ENCODE assay signal across 15 cellular contexts in genomic region chr12:124455336-124455735, GRCh38.
DNase-seq lines count a peak whose midpoint lies in the region; ATAC-seq, FAIRE-seq and TF ChIP-seq lines count a peak whose summit lies in the region.
"Had no signal": no experiment of that assay in that cellular context is flagged by ENCODE, and none has a peak within 500 bp of the region (broad histone marks: within the 10 kb centered on the region; RNA-seq: fewer than 3 reads in every experiment).

No MANE protein-coding gene starts in this region.

- no peak for DNase-seq in CD4-positive, CD25-positive, alpha-beta regulatory T cell
- DNase-seq in RWPE1 (ENCODE audit: low spot score) (no peak), left ventricle myocardium inferior (no peak), smooth muscle cell (lab: John Stamatoyannopoulos, UW; ENCODE audit: unreplicated experiment) (no peak), HepG2 (ENCODE audit: low spot score) (no peak), dedifferentiated amniotic fluid mesenchymal stem cell (ENCODE audit: extremely low spot score) (no peak), AG08395 (ENCODE audit: low spot score) (no peak), neural progenitor cell (ENCODE audit: low spot score) (no peak)
- DNase-seq: activated gamma-delta T cell, erythroblast, NCI-H345, OCI-M1 had no signal

- in situ Hi-C loops in HepG2 (cut with HindIII; ENCODE audit: extremely low pct_ligation_motif_present, low pct_unique_long_range_greater_than_20kb) = no loop called here

- H3K36me3 ChIP-seq in CD4-positive, CD25-positive, alpha-beta regulatory T cell (ENCODE audit: control insufficient read depth, insufficient read depth, low read length) = no peaks in the 10 kb centered on the region
- H3K36me3 ChIP-seq in left ventricle myocardium inferior (peaks cover 29% of the 10 kb centered on the region), smooth muscle cell (ENCODE audit: low read depth) (no peaks in the 10 kb centered on the region), HepG2 (replicated peaks in 1 of 2; ENCODE audit: control insufficient read depth in 1 of 2, insufficient read depth in 2 of 2, low read length in 2 of 2) (peaks cover 15 to 18% of the 10 kb centered on the region in 2 experiments; a peak in 4 of 5 replicates), neural progenitor cell (no peaks in the 10 kb centered on the region)

- H3K4me2 ChIP-seq in smooth muscle cell (no peak overlapping the region), HepG2 (ENCODE audit: low read depth, low read length) (no peak overlapping the region), neural progenitor cell (no peak overlapping the region)

- peaks cover 100% of the 10 kb centered on the region for H4K20me1 ChIP-seq in smooth muscle cell (ENCODE audit: low read depth)
- peaks cover 6% of the 10 kb centered on the region; the same call in 1 of the 2 replicates for H4K20me1 ChIP-seq in HepG2 (ENCODE audit: insufficient read depth, low read length)
- peaks cover 43% of the 10 kb centered on the region for H4K20me1 ChIP-seq in neural progenitor cell (ENCODE audit: low read depth)

- H3K27me3 Mint-ChIP-seq in CD4-positive, CD25-positive, alpha-beta regulatory T cell = no peaks in the 10 kb centered on the region
- H3K27me3 Mint-ChIP-seq in neural progenitor cell (ENCODE audit: insufficient read depth, low read depth) = peaks cover 4% of the 10 kb centered on the region

- H3K79me2 ChIP-seq in smooth muscle cell (ENCODE audit: low read depth) = peaks cover 29% of the 10 kb centered on the region
- H3K79me2 ChIP-seq in HepG2 (ENCODE audit: insufficient read depth, low read length) = no peaks in the 10 kb centered on the region
- no peaks in the 10 kb centered on the region for H3K79me2 ChIP-seq in neural progenitor cell (ENCODE audit: low read depth)

- no peak for TF ChIP-seq POLR2A in HepG2 (IDR thresholded peaks at IDR 0.05; ENCODE audit: insufficient read depth in 1 of 2, low read depth in 2 of 2, low read length in 2 of 2)

- H3K9ac ChIP-seq in smooth muscle cell (ENCODE audit: low read depth) = no peak overlapping the region
- no peak overlapping the region for H3K9ac ChIP-seq in HepG2 (ENCODE audit: insufficient read depth, low read depth, low read length)
- H3K9ac ChIP-seq in neural progenitor cell = no peak overlapping the region

- H3K36me3 Mint-ChIP-seq in CD4-positive, CD25-positive, alpha-beta regulatory T cell = peaks cover 17% of the 10 kb centered on the region
- H3K36me3 Mint-ChIP-seq in neural progenitor cell = peaks cover 15% of the 10 kb centered on the region

- intact Hi-C loops in left ventricle myocardium inferior (cut with micrococcal nuclease) = no loop called here
- intact Hi-C loops in HepG2 (cut with micrococcal nuclease; ENCODE audit: unreplicated experiment) = no loop called here

- peaks cover 5 to 76% (median 38%) of the 10 kb centered on the region in 4 donors for H3K4me1 Mint-ChIP-seq in CD4-positive, CD25-positive, alpha-beta regulatory T cell
- peaks cover 26% of the 10 kb centered on the region for H3K4me1 Mint-ChIP-seq in neural progenitor cell

- peaks cover 2% of the 10 kb centered on the region for H3F3A ChIP-seq in smooth muscle cell (ENCODE audit: low read depth)
- H3F3A ChIP-seq in neural progenitor cell (ENCODE audit: low read depth) = no peaks in the 10 kb centered on the region

- H3K4me3 Mint-ChIP-seq in CD4-positive, CD25-positive, alpha-beta regulatory T cell = peak overlapping the region in 3 of 4 donors; percentile 80 to 89 (median 85)
- no peak overlapping the region for H3K4me3 Mint-ChIP-seq in neural progenitor cell

- no TSS peak for BruUV-seq in HepG2 (replicated peaks; lab: Mats Ljungman, UMichigan)

- H3K4me1 ChIP-seq in CD4-positive, CD25-positive, alpha-beta regulatory T cell (ENCODE audit: control insufficient read depth, insufficient read depth, low read length, poor library complexity, severe bottlenecking) = peaks cover 68% of the 10 kb centered on the region
- peaks cover 79% of the 10 kb centered on the region for H3K4me1 ChIP-seq in left ventricle myocardium inferior
- peaks cover 12% of the 10 kb centered on the region for H3K4me1 ChIP-seq in smooth muscle cell (ENCODE audit: low read depth)
- H3K4me1 ChIP-seq in HepG2 (ENCODE audit: insufficient read depth, low read length) = no peaks in the 10 kb centered on the region
- H3K4me1 ChIP-seq in neural progenitor cell = peaks cover 23% of the 10 kb centered on the region

- 89% methylated on average over 9 of the region's 9 CpGs for WGBS in smooth muscle cell (ENCODE audit: low lambda C conversion rate)
- 93% methylated on average over 8 of the region's 9 CpGs for WGBS in HepG2 (ENCODE audit: low lambda C conversion rate)

- peak overlapping the region in 2 of 3 donors; percentile 25 to 79 for H3K27ac Mint-ChIP-seq in CD4-positive, CD25-positive, alpha-beta regulatory T cell
- no peak overlapping the region for H3K27ac Mint-ChIP-seq in neural progenitor cell

- TF ChIP-seq EP300 in HepG2 (IDR thresholded peaks at IDR 0.05; ENCODE audit: low read depth in 2 of 2, low read length in 2 of 2) (no peak), HepG2 (CRISPR knock-in tag; IDR thresholded peaks at IDR 0.05; ENCODE audit: borderline replicate concordance) (no peak)

- no peaks in the 10 kb centered on the region for H3K9me3 ChIP-seq in CD4-positive, CD25-positive, alpha-beta regulatory T cell (ENCODE audit: control insufficient read depth in 2 of 2, low read length in 2 of 2)
- H3K9me3 ChIP-seq in left ventricle myocardium inferior (replicated peaks) (no peaks in the 10 kb centered on the region), smooth muscle cell (replicated peaks; ENCODE audit: low read depth) (no peaks in the 10 kb centered on the region), HepG2 (ENCODE audit: low read length) (no peaks in the 10 kb centered on the region), neural progenitor cell (ENCODE audit: low read depth) (no peaks in the 10 kb centered on the region)
- H3K9me3 ChIP-seq: pancreas had no signal

- no peak for ATAC-seq in CD4-positive, CD25-positive, alpha-beta regulatory T cell (ENCODE audit: low read depth in 2 of 2)
- no peak for ATAC-seq in HepG2
- ATAC-seq: pancreas had no signal

- no peak overlapping the region for H3K27ac ChIP-seq in CD4-positive, CD25-positive, alpha-beta regulatory T cell (ENCODE audit: insufficient read depth, low read length, poor library complexity, severe bottlenecking)
- H3K27ac ChIP-seq in RWPE1 = peak overlapping the region; percentile 72
- H3K27ac ChIP-seq in left ventricle myocardium inferior (replicated peaks) = peak overlapping the region; percentile 93
- peak overlapping the region; percentile 51 for H3K27ac ChIP-seq in smooth muscle cell (ENCODE audit: low read depth)
- H3K27ac ChIP-seq in HepG2 (ENCODE audit: extremely low read length, insufficient read depth, low read length) = no peak overlapping the region
- no peak overlapping the region for H3K27ac ChIP-seq in neural progenitor cell
- H3K27ac ChIP-seq: pancreas had no signal

- H3K4me3 ChIP-seq in CD4-positive, CD25-positive, alpha-beta regulatory T cell (ENCODE audit: low read depth, low read length) = no peak overlapping the region
- no peak overlapping the region for H3K4me3 ChIP-seq in left ventricle myocardium inferior
- H3K4me3 ChIP-seq in smooth muscle cell = no peak overlapping the region
- no peak overlapping the region for H3K4me3 ChIP-seq in HepG2 (replicated peaks in 1 of 3; ENCODE audit: insufficient read depth in 1 of 3, low read depth in 2 of 3, low read length in 3 of 3)
- no peak overlapping the region for H3K4me3 ChIP-seq in neural progenitor cell
- H3K4me3 ChIP-seq: lung, pancreas had no signal

- POLR2A ChIA-PET in RWPE1 (lab: Yijun Ruan, JAX; ENCODE audit: low non-redundant PET) = interaction anchor here (0.6 to 0.7 kb wide), 2 partner anchors 74 to 312 kb away, joined by 3 read pairs; no protein-coding TSS in a partner anchor
- POLR2A ChIA-PET in HepG2 (lab: Yijun Ruan, JAX) = no interaction called here

- TF ChIP-seq RAD21 in HepG2 (CRISPR knock-in tag; IDR thresholded peaks at IDR 0.05) = no peak

- no peaks in the 10 kb centered on the region for H3K9me3 Mint-ChIP-seq in CD4-positive, CD25-positive, alpha-beta regulatory T cell
- no peaks in the 10 kb centered on the region for H3K9me3 Mint-ChIP-seq in neural progenitor cell

- FAIRE-seq in HepG2 (lab: Jason Lieb, UNC) = no peak
- FAIRE-seq: pancreas, urothelium cell line had no signal

- no peak for TF ChIP-seq CTCF in RWPE1 (conservative IDR thresholded peaks at IDR 0.05; ENCODE audit: low read depth)
- TF ChIP-seq CTCF in left ventricle myocardium inferior (IDR thresholded peaks at IDR 0.05; ENCODE audit: borderline replicate concordance) = no peak
- no peak for TF ChIP-seq CTCF in smooth muscle cell (IDR thresholded peaks at IDR 0.05; ENCODE audit: borderline replicate concordance, insufficient read depth, poor library complexity, severe bottlenecking)
- TF ChIP-seq CTCF in HepG2 (CRISPR knock-in tag; IDR thresholded peaks at IDR 0.05) = no peak
- no peak for TF ChIP-seq CTCF in neural progenitor cell (IDR thresholded peaks at IDR 0.05)

- no peak overlapping the region for H2AFZ ChIP-seq in smooth muscle cell (ENCODE audit: low read depth)
- no peak overlapping the region for H2AFZ ChIP-seq in HepG2 (ENCODE audit: low read length)
- no peak overlapping the region for H2AFZ ChIP-seq in neural progenitor cell (replicated peaks)

- no peaks in the 10 kb centered on the region for H3K27me3 ChIP-seq in CD4-positive, CD25-positive, alpha-beta regulatory T cell (ENCODE audit: control insufficient read depth, insufficient read depth, low read length)
- H3K27me3 ChIP-seq in left ventricle myocardium inferior (ENCODE audit: low read depth) (no peaks in the 10 kb centered on the region), smooth muscle cell (ENCODE audit: low read depth) (no peaks in the 10 kb centered on the region), HepG2 (ENCODE audit: control insufficient read depth in 1 of 2, insufficient read depth in 2 of 2, low read length in 2 of 2) (no peaks in the 10 kb centered on the region), neural progenitor cell (no peaks in the 10 kb centered on the region)
- H3K27me3 ChIP-seq: pancreas had no signal

- CTCF ChIA-PET in RWPE1 (lab: Yijun Ruan, JAX) (no interaction called here), HepG2 (lab: Yijun Ruan, JAX; ENCODE audit: low intra/inter-chr PET ratio, low total read pairs) (no interaction called here)

TF ChIP-seq in HepG2, 621 proteins besides CTCF, POLR2A, EP300 and RAD21 (continues in another document):
- TF ChIP-seq, protein P1, sequence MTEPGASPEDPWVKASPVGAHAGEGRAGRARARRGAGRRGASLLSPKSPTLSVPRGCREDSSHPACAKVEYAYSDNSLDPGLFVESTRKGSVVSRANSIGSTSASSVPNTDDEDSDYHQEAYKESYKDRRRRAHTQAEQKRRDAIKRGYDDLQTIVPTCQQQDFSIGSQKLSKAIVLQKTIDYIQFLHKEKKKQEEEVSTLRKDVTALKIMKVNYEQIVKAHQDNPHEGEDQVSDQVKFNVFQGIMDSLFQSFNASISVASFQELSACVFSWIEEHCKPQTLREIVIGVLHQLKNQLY (CRISPR knock-in tag; IDR thresholded peaks at IDR 0.05) = no peak
- no peak for TF ChIP-seq RFXAP (CRISPR knock-in tag; IDR thresholded peaks at IDR 0.05; ENCODE audit: borderline replicate concordance)

Comparison
In these comparisons a context has a peak if more than half of its experiments do, and no peak if none do; other contexts are left out.
1. H3K27ac ChIP-seq: peak in RWPE1 (single experiment), left ventricle myocardium inferior (single experiment) and smooth muscle cell (single experiment); none in CD4-positive, CD25-positive, alpha-beta regulatory T cell (single experiment), HepG2 (single experiment) and neural progenitor cell (single experiment).